In the genomic region with DNA sequence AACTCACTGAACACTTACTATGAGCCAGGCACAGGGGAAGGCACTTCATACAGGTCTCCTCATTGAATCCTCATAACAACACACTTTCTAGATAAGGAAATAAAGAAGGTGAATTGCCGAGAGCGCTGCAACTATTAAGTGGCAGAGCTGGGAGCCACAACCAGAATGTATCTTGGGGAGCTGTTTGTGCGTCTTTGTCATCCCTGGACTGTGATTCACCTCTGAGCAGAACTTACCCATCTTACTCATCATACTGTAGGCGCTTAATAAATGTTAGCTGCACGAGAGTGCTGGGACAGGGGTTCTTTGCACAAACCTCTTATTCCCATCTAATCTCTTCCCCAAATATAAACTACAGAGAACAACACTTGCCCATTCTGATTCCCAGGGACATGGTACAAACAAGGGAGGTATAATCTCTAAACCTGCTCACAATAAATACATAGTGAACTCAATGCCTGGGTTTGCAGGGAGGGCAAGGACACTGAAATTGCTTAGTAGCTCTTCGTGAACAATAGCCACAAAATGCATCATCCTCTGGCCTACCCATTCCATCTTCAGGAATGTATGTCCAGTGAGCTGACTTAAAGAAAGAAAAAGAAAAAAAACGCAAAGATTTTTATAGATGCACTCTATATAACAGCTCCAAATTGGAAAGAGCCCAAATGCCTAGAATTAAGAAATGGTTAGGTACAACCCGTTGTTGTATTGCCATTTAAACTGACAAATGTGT, we compare ENCODE assay signal across 11 cellular contexts. TPM values are rescaled to one million over a fixed set of nuclear protein-coding genes. Genes with fewer than 3 reads are reported as not detected.
DNase-seq lines count a peak whose midpoint lies in the region; ATAC-seq and TF ChIP-seq lines count a peak whose summit lies in the region.
"Had no signal": no experiment of that assay in that cellular context is flagged by ENCODE, and none has a peak within 500 bp of the region (broad histone marks: within the 10 kb centered on the region; RNA-seq: fewer than 3 reads in every experiment).

No MANE protein-coding gene starts in this region.

- no peaks in the 10 kb centered on the region for H3K9me3 Mint-ChIP-seq in T-cell
- no peaks in the 10 kb centered on the region for H3K9me3 Mint-ChIP-seq in MCF 10A (ENCODE audit: unreplicated experiment)

- H3K9me3 ChIP-seq in effector memory CD4-positive, alpha-beta T cell (ENCODE audit: control insufficient read depth, low read length): no peaks in the 10 kb centered on the region
- H3K9me3 ChIP-seq in breast epithelium: no peaks in the 10 kb centered on the region
- H3K9me3 ChIP-seq: suprapubic skin had no signal

- no peak for TF ChIP-seq POLR2A in breast epithelium (IDR thresholded peaks at IDR 0.05)

- no peaks in the 10 kb centered on the region for H3K27me3 Mint-ChIP-seq in T-cell
- H3K27me3 Mint-ChIP-seq in MCF 10A (ENCODE audit: insufficient read depth, unreplicated experiment): no peaks in the 10 kb centered on the region

- no peak for ATAC-seq in T-cell (replicated peaks in 1 of 4)

- DNase-seq in activated naive CD4-positive, alpha-beta T cell treated with Interleukin-2 at 50 U/mL for 16 hours: peak; percentile 52
- DNase-seq in activated naive CD4-positive, alpha-beta T cell (lab: John Stamatoyannopoulos, UW): no peak
- DNase-seq in T-cell (no peak), MCF 10A (ENCODE audit: unreplicated experiment) (no peak), breast epithelium (ENCODE audit: low spot score in 2 of 2) (no peak), NCI-H1417 treated with DMSO at 0.1 percent for 48 hours (lab: John Stamatoyannopoulos, UW) (no peak)
- DNase-seq in effector memory CD4-positive, alpha-beta T cell: no peak
- peak; percentile 61 for DNase-seq in stimulated activated CD8-positive, alpha-beta memory T cell treated with anti-CD3 and anti-CD28 coated beads, Interleukin-4, amount 100 ng/mL, for 48 hours
- DNase-seq: AML-193, dermis blood vessel endothelial cell had no signal

- H3K36me3 Mint-ChIP-seq in T-cell (peaks cover 11% of the 10 kb centered on the region), MCF 10A (ENCODE audit: insufficient read depth, unreplicated experiment) (no peaks in the 10 kb centered on the region)

- POLR2A ChIA-PET in T-cell (lab: Charles Lee): interaction anchor here (0.5 to 0.7 kb wide), 4 partner anchors 9 to 84 kb away, joined by 3 to 4 read pairs (median 4); no protein-coding TSS in a partner anchor
- POLR2A ChIA-PET in MCF 10A (lab: Yijun Ruan, JAX): interaction anchor here (0.5 to 1.2 kb wide), 6 partner anchors 8 to 306 kb away, joined by 3 to 9 read pairs (median 3); partner anchors contain the start of gene NUFIP2

- H3K4me3 Mint-ChIP-seq in T-cell (peak overlapping the region; percentile 52 to 89 (median 88)), MCF 10A (ENCODE audit: unreplicated experiment) (no peak overlapping the region)

- H3K27ac ChIP-seq in effector memory CD4-positive, alpha-beta T cell (ENCODE audit: insufficient read depth, low read length, poor library complexity, severe bottlenecking): peak overlapping the region; percentile 84
- no peak overlapping the region for H3K27ac ChIP-seq in breast epithelium
- H3K27ac ChIP-seq: suprapubic skin had no signal

- BruUV-seq in MCF 10A (replicated peaks; lab: Mats Ljungman, UMichigan): no TSS peak

- H3K27ac Mint-ChIP-seq in T-cell (peak overlapping the region; percentile 97 to 98), MCF 10A (ENCODE audit: low read depth, unreplicated experiment) (no peak overlapping the region)

- intact Hi-C loops in MCF 10A (cut with micrococcal nuclease): no loop called here
- intact Hi-C loops in breast epithelium (cut with DNase I; ENCODE audit: low total_unique reads): no loop called here

- peaks cover 46% of the 10 kb centered on the region for H3K4me1 ChIP-seq in effector memory CD4-positive, alpha-beta T cell (ENCODE audit: control insufficient read depth, insufficient read depth, low read length, poor library complexity, severe bottlenecking)
- H3K4me1 ChIP-seq in breast epithelium: peaks cover 0 to 4% of the 10 kb centered on the region in 2 donors

- peaks cover 58 to 72% (median 64%) of the 10 kb centered on the region in 3 donors for H3K4me1 Mint-ChIP-seq in T-cell
- peaks cover 34% of the 10 kb centered on the region for H3K4me1 Mint-ChIP-seq in MCF 10A (ENCODE audit: insufficient read depth, unreplicated experiment)

- CTCF ChIA-PET in T-cell (lab: Charles Lee): interaction anchor here (0.6 to 1.4 kb wide), 9 partner anchors 9 to 121 kb away, joined by 3 to 9 read pairs (median 4); partner anchors contain the start of gene MYO18A (in 1 of the 2)
- CTCF ChIA-PET in MCF 10A (lab: Yijun Ruan, JAX): interaction anchor here (0.6 to 14.7 kb wide), 9 partner anchors 9 to 172 kb away, joined by 3 to 287 read pairs (median 6); no protein-coding TSS in a partner anchor

- no peaks in the 10 kb centered on the region for H3K27me3 ChIP-seq in effector memory CD4-positive, alpha-beta T cell (replicated peaks; ENCODE audit: control insufficient read depth, insufficient read depth, low read length, poor library complexity, severe bottlenecking)
- no peaks in the 10 kb centered on the region for H3K27me3 ChIP-seq in breast epithelium
- H3K27me3 ChIP-seq: suprapubic skin had no signal

- no peak for TF ChIP-seq CTCF in MCF 10A (IDR thresholded peaks at IDR 0.05; ENCODE audit: unreplicated experiment)
- no peak for TF ChIP-seq CTCF in breast epithelium (IDR thresholded peaks at IDR 0.05)

- H3K4me3 ChIP-seq in effector memory CD4-positive, alpha-beta T cell (ENCODE audit: insufficient read depth, low read depth, low read length, poor library complexity, severe bottlenecking): no peak overlapping the region
- H3K4me3 ChIP-seq in breast epithelium: no peak overlapping the region
- H3K4me3 ChIP-seq: suprapubic skin had no signal

- peaks cover 19% of the 10 kb centered on the region for H3K36me3 ChIP-seq in effector memory CD4-positive, alpha-beta T cell (ENCODE audit: control insufficient read depth, insufficient read depth, low read length)
- no peaks in the 10 kb centered on the region for H3K36me3 ChIP-seq in breast epithelium
- H3K36me3 ChIP-seq: suprapubic skin had no signal

RNA-seq across cellular contexts. Expression of gene MYO18A, which starts 43.0 kb away (rescaled TPM):
- total RNA-seq in T-cell: 100 to 1,000 TPM; 119 to 151 (median 145) TPM
- total RNA-seq in MCF 10A (2022): 24.0 and 24.8 TPM in 2 replicates
- total RNA-seq in breast epithelium: 10 to 100 TPM; 31.5 to 71.1 (median 42.3) TPM

Comparison
In these comparisons a context has a peak if more than half of its experiments do, and no peak if none do; other contexts are left out.
1. DNase-seq: peak in activated naive CD4-positive, alpha-beta T cell treated with Interleukin-2 at 50 U/mL for 16 hours (single experiment) and stimulated activated CD8-positive, alpha-beta memory T cell treated with anti-CD3 and anti-CD28 coated beads, Interleukin-4, amount 100 ng/mL, for 48 hours (single experiment); none in activated naive CD4-positive, alpha-beta T cell (0 of 4), T-cell (0 of 34), effector memory CD4-positive, alpha-beta T cell (0 of 3), MCF 10A (single experiment), breast epithelium (0 of 2) and NCI-H1417 treated with DMSO at 0.1 percent for 48 hours (single experiment).